ENCODE assay signal across 8 cellular contexts in the genomic region with DNA sequence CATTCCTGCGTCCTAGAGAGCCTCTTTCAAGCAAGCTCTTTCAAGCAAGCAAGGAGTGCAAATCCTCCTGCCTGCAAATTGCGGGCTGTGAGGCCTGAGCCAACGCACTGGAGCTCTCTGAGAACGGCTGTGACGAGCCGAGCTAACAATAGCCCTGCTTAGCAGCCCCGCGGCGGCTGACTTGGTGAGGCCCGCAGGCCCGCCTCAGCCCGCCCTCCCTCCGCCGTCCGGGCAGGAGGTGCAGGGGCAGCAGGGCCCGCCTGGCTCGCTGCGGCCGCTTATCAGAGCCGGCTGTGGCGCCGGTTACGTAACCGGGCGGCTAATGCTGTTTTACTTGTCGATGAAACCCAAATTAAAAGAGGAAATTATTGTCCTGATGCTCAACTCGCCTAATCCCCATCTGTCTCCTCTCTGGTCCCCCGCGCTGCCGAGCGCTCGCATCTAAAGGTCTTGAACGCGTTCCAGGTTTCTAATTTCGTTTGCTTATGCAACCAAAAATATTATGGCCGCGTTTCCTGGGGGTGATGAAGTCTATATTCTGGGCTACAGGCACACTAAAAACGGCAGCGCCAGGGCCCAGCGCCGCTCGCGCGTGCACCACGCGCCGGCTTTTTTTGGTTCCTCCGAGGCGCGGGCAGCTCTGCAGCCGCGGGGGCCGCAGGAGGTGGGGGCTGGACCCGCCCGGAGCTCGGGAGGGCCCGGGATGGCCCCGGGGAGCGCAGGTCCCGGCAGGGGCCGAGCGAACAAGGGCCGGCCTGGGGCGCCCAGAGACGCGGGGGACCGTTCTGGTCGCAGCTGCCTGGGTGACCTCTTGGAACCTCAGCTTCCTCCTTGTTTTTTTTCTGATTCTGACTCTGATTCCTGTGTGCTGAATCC.
DNase-seq lines count a peak whose midpoint lies in the region; ATAC-seq and TF ChIP-seq lines count a peak whose summit lies in the region.

No MANE protein-coding gene starts in this region.

- no peaks in the 10 kb centered on the region for H3K9me3 ChIP-seq in DOHH2 (ENCODE audit: control insufficient read depth, insufficient read depth, low read length)
- no peaks in the 10 kb centered on the region for H3K9me3 ChIP-seq in duodenal mucosa (ENCODE audit: control insufficient read depth in 1 of 2, low read length in 2 of 2)
- no peaks in the 10 kb centered on the region for H3K9me3 ChIP-seq in left lung

- H3K4me3 Mint-ChIP-seq in activated CD4-positive, alpha-beta T cell treated with anti-CD3 and anti-CD28 coated beads, Interleukin-2, amount 10 ng/mL, durations not matched to agents 24 days and 14 days, result peak overlapping the region; percentile 78

- H3K4me1 ChIP-seq in DOHH2 (ENCODE audit: control insufficient read depth, low read length) (peaks cover 47% of the 10 kb centered on the region), duodenal mucosa (ENCODE audit: control insufficient read depth in 1 of 2, insufficient read depth in 2 of 2, low read length in 2 of 2) (peaks cover 16 to 22% of the 10 kb centered on the region in 2 donors), left lung (peaks cover 7 to 49% of the 10 kb centered on the region in 2 donors)

- H3K27me3 ChIP-seq in DOHH2 (ENCODE audit: control insufficient read depth, low read length) (no peaks in the 10 kb centered on the region), duodenal mucosa (ENCODE audit: control insufficient read depth in 1 of 2, insufficient read depth in 2 of 2, low read length in 2 of 2) (no peaks in the 10 kb centered on the region), left lung (no peaks in the 10 kb centered on the region)

- H3K4me3 ChIP-seq in DOHH2 (ENCODE audit: low read length), result peak overlapping the region; percentile 69
- H3K4me3 ChIP-seq in duodenal mucosa (ENCODE audit: low read depth in 1 of 2, low read length in 2 of 2), result peak overlapping the region; percentile 67 to 69
- H3K4me3 ChIP-seq in left lung, result peak overlapping the region; percentile 36 to 43

- H3K27me3 Mint-ChIP-seq in activated CD4-positive, alpha-beta T cell treated with anti-CD3 and anti-CD28 coated beads, Interleukin-2, amount 10 ng/mL, durations not matched to agents 24 days and 14 days, result peaks cover 14% of the 10 kb centered on the region

- no peaks in the 10 kb centered on the region for H3K9me2 ChIP-seq in DOHH2 (replicated peaks; ENCODE audit: control insufficient read depth, low read length)

- H3K27ac Mint-ChIP-seq in activated CD4-positive, alpha-beta T cell treated with anti-CD3 and anti-CD28 coated beads, Interleukin-2, amount 10 ng/mL, durations not matched to agents 24 days and 14 days, result no peak overlapping the region

- peak overlapping the region; percentile 50 for H3K27ac ChIP-seq in DOHH2 (ENCODE audit: low read depth, low read length)
- H3K27ac ChIP-seq in duodenal mucosa (ENCODE audit: low read depth, low read length), result peak overlapping the region; percentile 88
- H3K27ac ChIP-seq in left lung, result peak overlapping the region; percentile 83 to 87

- intact Hi-C loops in activated CD4-positive, alpha-beta T cell treated with anti-CD3 and anti-CD28 coated beads, Interleukin-2, amount 10 ng/mL, durations not matched to agents 24 days and 14 days (cut with micrococcal nuclease), result no loop called here
- intact Hi-C loops in left lung (cut with DNase I), result no loop called here

- peak overlapping the region; percentile 67 to 78 for H3K9ac ChIP-seq in duodenal mucosa (ENCODE audit: low read depth in 1 of 2, low read length in 2 of 2)

- H3K79me2 ChIP-seq in DOHH2 (ENCODE audit: control insufficient read depth, low read length), result no peaks in the 10 kb centered on the region

- DNase-seq in NCI-H510A (lab: John Stamatoyannopoulos, UW) (peak; percentile 93), left lung (peak; percentile 81 to 94), GM19238 (ENCODE audit: insufficient read length, low spot score) (no peak)
- peak; percentile 77 for DNase-seq in activated CD4-positive, alpha-beta T cell treated with anti-CD3 and anti-CD28 coated beads, Interleukin-2, amount 10 ng/mL, durations not matched to agents 24 days and 14 days
- DNase-seq in stimulated activated CD4-positive, alpha-beta T cell treated with anti-CD3 and anti-CD28 coated beads, Interleukin-15, amount 100 ng/mL, for 24 hours, result peak; percentile 60

- H4K20me1 ChIP-seq in DOHH2 (ENCODE audit: control insufficient read depth, insufficient read depth, low read depth, low read length), result no peaks in the 10 kb centered on the region

- no peak for TF ChIP-seq CTCF in DOHH2 (IDR thresholded peaks at IDR 0.05; ENCODE audit: low read depth, low read length, poor library complexity, severe bottlenecking)
- TF ChIP-seq CTCF in left lung (IDR thresholded peaks at IDR 0.05), result no peak

- no peaks in the 10 kb centered on the region for H3K36me3 ChIP-seq in DOHH2 (ENCODE audit: control insufficient read depth, low read length)
- H3K36me3 ChIP-seq in duodenal mucosa (ENCODE audit: control insufficient read depth in 1 of 2, insufficient read depth in 2 of 2, low read length in 2 of 2), result no peaks in the 10 kb centered on the region
- no peaks in the 10 kb centered on the region for H3K36me3 ChIP-seq in left lung

- peaks cover 11% of the 10 kb centered on the region for H3K4me1 Mint-ChIP-seq in activated CD4-positive, alpha-beta T cell treated with anti-CD3 and anti-CD28 coated beads, Interleukin-2, amount 10 ng/mL, durations not matched to agents 24 days and 14 days

- peak overlapping the region; percentile 84 for H3K4me2 ChIP-seq in DOHH2 (ENCODE audit: low read length)

- H3K9me3 Mint-ChIP-seq in activated CD4-positive, alpha-beta T cell treated with anti-CD3 and anti-CD28 coated beads, Interleukin-2, amount 10 ng/mL, durations not matched to agents 24 days and 14 days, result no peaks in the 10 kb centered on the region

- no peaks in the 10 kb centered on the region for H3K36me3 Mint-ChIP-seq in activated CD4-positive, alpha-beta T cell treated with anti-CD3 and anti-CD28 coated beads, Interleukin-2, amount 10 ng/mL, durations not matched to agents 24 days and 14 days (ENCODE audit: low read depth)

- peaks cover 12% of the 10 kb centered on the region for H3F3A ChIP-seq in DOHH2 (ENCODE audit: control insufficient read depth, insufficient read depth)

- ATAC-seq in HG03025 (IDR thresholded peaks at IDR 0.05; ENCODE audit: low FRiP score, unreplicated experiment), result peak; percentile 55
- ATAC-seq in left lung, result peak; percentile 94
